Comparison of ENCODE assay signal across 9 cellular contexts in the genomic region with DNA sequence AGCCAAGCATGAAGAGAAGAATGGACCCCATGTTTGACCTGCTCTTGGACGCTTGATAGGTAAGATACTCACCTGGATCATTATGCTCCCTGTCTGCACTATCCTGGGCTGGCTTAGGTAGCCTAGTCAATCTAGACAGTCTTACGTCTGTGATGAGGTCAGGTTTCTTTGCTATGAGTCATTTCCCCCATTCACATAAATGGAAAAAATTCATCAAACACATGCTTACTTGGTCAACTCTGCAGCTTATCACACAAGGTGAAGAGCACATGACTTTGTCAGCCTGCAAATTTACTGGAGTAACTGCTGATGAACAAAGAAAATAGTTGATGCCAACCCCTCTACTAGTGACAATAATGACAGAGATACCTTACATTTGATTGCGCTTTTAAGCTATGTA.
DNase-seq lines count a peak whose midpoint lies in the region; ATAC-seq, FAIRE-seq and TF ChIP-seq lines count a peak whose summit lies in the region.
"Had no signal": no experiment of that assay in that cellular context is flagged by ENCODE, and none has a peak within 500 bp of the region (broad histone marks: within the 10 kb centered on the region; RNA-seq: fewer than 3 reads in every experiment).

No MANE protein-coding gene starts in this region.

- TF ChIP-seq POLR2A in endothelial cell of umbilical vein (IDR thresholded peaks at IDR 0.05; ENCODE audit: low read depth, low read length) (no peak), GM18505 (IDR thresholded peaks at IDR 0.05; ENCODE audit: borderline replicate concordance, extremely low read depth, insufficient read depth, insufficient read length) (no peak)

- CTCF ChIA-PET in PC-9 (lab: Charles Lee): no interaction called here
- CTCF ChIA-PET in endothelial cell of umbilical vein (lab: Charles Lee): interaction anchor here (0.7 to 1.8 kb wide), 3 partner anchors 13 to 335 kb away, joined by 3 to 5 read pairs (median 3); no protein-coding TSS in a partner anchor

- peak; percentile 95 for FAIRE-seq in endothelial cell of umbilical vein (lab: Jason Lieb, UNC)

- peaks cover 14% of the 10 kb centered on the region for H3K27me3 Mint-ChIP-seq in stimulated activated naive CD8-positive, alpha-beta T cell treated with anti-CD3 and anti-CD28 coated beads, Interleukin-15, amount 100 ng/mL, for 72 hours

- H3K9ac ChIP-seq in endothelial cell of umbilical vein (replicated peaks; ENCODE audit: extremely low read depth, insufficient read depth, low read length): no peak overlapping the region

- POLR2A ChIA-PET in PC-9 (lab: Charles Lee; ENCODE audit: unreplicated experiment) (no interaction called here), endothelial cell of umbilical vein (lab: Charles Lee) (no interaction called here)

- BruUV-seq in PC-9 (replicated peaks; lab: Mats Ljungman, UMichigan) (no TSS peak), endothelial cell of umbilical vein (replicated peaks; lab: Mats Ljungman, UMichigan) (no TSS peak)

- H3K27ac Mint-ChIP-seq in stimulated activated naive CD8-positive, alpha-beta T cell treated with anti-CD3 and anti-CD28 coated beads, Interleukin-15, amount 100 ng/mL, for 72 hours: no peak overlapping the region

- intact Hi-C loops in PC-9 (cut with micrococcal nuclease; ENCODE audit: unreplicated experiment): loop anchor here (5.0 kb wide), 1 partner anchor 912 kb away; no protein-coding TSS in a partner anchor
- intact Hi-C loops in endothelial cell of umbilical vein (cut with micrococcal nuclease): loop anchor here (1.0 to 5.0 kb wide), 3 partner anchors 63 to 108 kb away; no protein-coding TSS in a partner anchor

- H3K27me3 ChIP-seq in PC-9 (ENCODE audit: insufficient read depth, low read depth): no peaks in the 10 kb centered on the region
- no peaks in the 10 kb centered on the region for H3K27me3 ChIP-seq in endothelial cell of umbilical vein (ENCODE audit: control insufficient read depth in 2 of 2, insufficient read depth in 2 of 2, low read length in 2 of 2)
- H3K27me3 ChIP-seq: suprapubic skin had no signal

- peak overlapping the region; percentile 86 for H3K27ac ChIP-seq in PC-9
- peak overlapping the region; percentile 58 for H3K27ac ChIP-seq in endothelial cell of umbilical vein (ENCODE audit: insufficient read depth, low read depth, low read length)
- H3K27ac ChIP-seq: suprapubic skin had no signal

- no peaks in the 10 kb centered on the region for H3K9me3 Mint-ChIP-seq in stimulated activated naive CD8-positive, alpha-beta T cell treated with anti-CD3 and anti-CD28 coated beads, Interleukin-15, amount 100 ng/mL, for 72 hours

- H3K4me3 ChIP-seq in PC-9 (no peak overlapping the region), endothelial cell of umbilical vein (replicated peaks in 1 of 3; ENCODE audit: insufficient read depth in 1 of 3, low read depth in 1 of 3, low read length in 3 of 3) (no peak overlapping the region)
- H3K4me3 ChIP-seq: suprapubic skin had no signal

- H3K9me3 ChIP-seq in PC-9 (ENCODE audit: insufficient read depth, low read depth): peaks cover 6% of the 10 kb centered on the region; the same call in 1 of the 2 replicates
- H3K9me3 ChIP-seq in endothelial cell of umbilical vein (replicated peaks; ENCODE audit: control insufficient read depth, insufficient read depth, low read length): no peaks in the 10 kb centered on the region
- H3K9me3 ChIP-seq: suprapubic skin had no signal

- peaks cover 27% of the 10 kb centered on the region for H3K4me1 Mint-ChIP-seq in stimulated activated naive CD8-positive, alpha-beta T cell treated with anti-CD3 and anti-CD28 coated beads, Interleukin-15, amount 100 ng/mL, for 72 hours

- H3K79me2 ChIP-seq in PC-9 (ENCODE audit: low read depth) (no peaks in the 10 kb centered on the region), endothelial cell of umbilical vein (ENCODE audit: control insufficient read depth, insufficient read depth, low read length) (no peaks in the 10 kb centered on the region)

- no peaks in the 10 kb centered on the region for H3K9me1 ChIP-seq in endothelial cell of umbilical vein (replicated peaks; ENCODE audit: control insufficient read depth, extremely low read depth, insufficient read depth, low read length)

- no peaks in the 10 kb centered on the region for H3K9me2 ChIP-seq in PC-9 (ENCODE audit: insufficient read depth)

- peak; percentile 95 for ATAC-seq in stimulated activated naive CD8-positive, alpha-beta T cell treated with anti-CD3 and anti-CD28 coated beads, Interleukin-15, amount 100 ng/mL, for 72 hours
- no peak for ATAC-seq in GM18505 (IDR thresholded peaks at IDR 0.05; ENCODE audit: unreplicated experiment)

- H3K36me3 ChIP-seq in PC-9 (ENCODE audit: low read depth) (peaks cover 4% of the 10 kb centered on the region; the same call in 1 of the 2 replicates), endothelial cell of umbilical vein (ENCODE audit: control insufficient read depth in 2 of 2, extremely low read depth in 1 of 2, insufficient read depth in 2 of 2, low read length in 2 of 2) (no peaks in the 10 kb centered on the region)
- H3K36me3 ChIP-seq: suprapubic skin had no signal

- H4K20me1 ChIP-seq in PC-9 (ENCODE audit: insufficient read depth) (no peaks in the 10 kb centered on the region), endothelial cell of umbilical vein (replicated peaks; ENCODE audit: control insufficient read depth, extremely low read depth, insufficient read depth, low read length) (no peaks in the 10 kb centered on the region)

- DNase-seq in stimulated activated CD4-positive, alpha-beta T cell treated with anti-CD3 and anti-CD28 coated beads, Interleukin-1b, Interleukin-23, amount 100 ng/mL, for 48 hours: peak; percentile 11
- no peak for DNase-seq in stimulated activated CD4-positive, alpha-beta T cell treated with anti-CD3 and anti-CD28 coated beads, Interleukin-2, amount 100 ng/mL, for 24 hours
- peak; percentile 43 to 82 for DNase-seq in PC-9
- peak; percentile 85 for DNase-seq in endothelial cell of umbilical vein (ENCODE audit: low read depth, low spot score)
- peak; percentile 5 to 29 for DNase-seq in stimulated activated naive CD8-positive, alpha-beta T cell treated with anti-CD3 and anti-CD28 coated beads, Interleukin-15, amount 100 ng/mL, for 72 hours
- DNase-seq in retina: no peak
- no peak for DNase-seq in DMS114 treated with DMSO at 0.1 percent for 48 hours (lab: John Stamatoyannopoulos, UW; ENCODE audit: unreplicated experiment)

- no peak for TF ChIP-seq CTCF in PC-9 (conservative IDR thresholded peaks at IDR 0.05)
- TF ChIP-seq CTCF in endothelial cell of umbilical vein (IDR thresholded peaks at IDR 0.05; ENCODE audit: extremely low read depth in 1 of 2, insufficient read depth in 1 of 2, low read depth in 1 of 2, low read length in 2 of 2): no peak

- H3K4me1 ChIP-seq in PC-9 (replicated peaks; ENCODE audit: insufficient read depth) (peaks cover 56% of the 10 kb centered on the region), endothelial cell of umbilical vein (ENCODE audit: control insufficient read depth, extremely low read depth, insufficient read depth, low read length) (peaks cover 23% of the 10 kb centered on the region)

- no peak overlapping the region for H3K4me3 Mint-ChIP-seq in stimulated activated naive CD8-positive, alpha-beta T cell treated with anti-CD3 and anti-CD28 coated beads, Interleukin-15, amount 100 ng/mL, for 72 hours

- no peak overlapping the region for H2AFZ ChIP-seq in PC-9
- no peak overlapping the region for H2AFZ ChIP-seq in endothelial cell of umbilical vein (ENCODE audit: low read depth, low read length)

- dilution Hi-C loops in endothelial cell of umbilical vein (cut with MboI; ENCODE audit: extremely low pct_ligation_motif_present, low sequenced_read_pairs): no loop called here

- H3F3A ChIP-seq in PC-9 (ENCODE audit: insufficient read depth, low read depth): peaks cover 51% of the 10 kb centered on the region

- H3K4me2 ChIP-seq in PC-9: 0 out of 2 replicates have a peak overlapping the region, but pooled peaks have one; percentile 9
- no peak overlapping the region for H3K4me2 ChIP-seq in endothelial cell of umbilical vein (ENCODE audit: insufficient read depth, low read length)

TF ChIP-seq in endothelial cell of umbilical vein, 7 proteins besides CTCF, POLR2A, EP300 and RAD21:
- TF ChIP-seq FOS (IDR thresholded peaks at IDR 0.05; ENCODE audit: borderline replicate concordance, insufficient read depth, low read length): peak; percentile 80
- TF ChIP-seq POLR2AphosphoS5 (IDR thresholded peaks at IDR 0.05; ENCODE audit: insufficient read depth, low read depth, low read length): no peak
- no peak for TF ChIP-seq GATA2 (IDR thresholded peaks at IDR 0.05; ENCODE audit: insufficient read depth, insufficient read length, low read depth, low read length)
- TF ChIP-seq MYC (IDR thresholded peaks at IDR 0.05; ENCODE audit: low read depth, low read length): no peak
- peak; percentile 95 for TF ChIP-seq JUN (IDR thresholded peaks at IDR 0.05; ENCODE audit: borderline replicate concordance, insufficient read depth, insufficient read length, low read depth)
- TF ChIP-seq, protein P1, sequence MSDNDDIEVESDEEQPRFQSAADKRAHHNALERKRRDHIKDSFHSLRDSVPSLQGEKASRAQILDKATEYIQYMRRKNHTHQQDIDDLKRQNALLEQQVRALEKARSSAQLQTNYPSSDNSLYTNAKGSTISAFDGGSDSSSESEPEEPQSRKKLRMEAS (IDR thresholded peaks at IDR 0.05; ENCODE audit: insufficient read depth, insufficient read length): peak; percentile 51
- no peak for TF ChIP-seq EZH2 (IDR thresholded peaks at IDR 0.05; ENCODE audit: borderline replicate concordance, low read depth, low read length, severe bottlenecking)

Comparison
In these comparisons a context has a peak if more than half of its experiments do, and no peak if none do; other contexts are left out.
1. DNase-seq: peak in stimulated activated CD4-positive, alpha-beta T cell treated with anti-CD3 and anti-CD28 coated beads, Interleukin-1b, Interleukin-23, amount 100 ng/mL, for 48 hours (single experiment), PC-9 (2 of 2), endothelial cell of umbilical vein (single experiment) and stimulated activated naive CD8-positive, alpha-beta T cell treated with anti-CD3 and anti-CD28 coated beads, Interleukin-15, amount 100 ng/mL, for 72 hours (2 of 2); none in stimulated activated CD4-positive, alpha-beta T cell treated with anti-CD3 and anti-CD28 coated beads, Interleukin-2, amount 100 ng/mL, for 24 hours (0 of 2), retina (single experiment) and DMS114 treated with DMSO at 0.1 percent for 48 hours (single experiment).